Comparison of ENCODE assay signal across 28 cellular contexts in the genomic region with DNA sequence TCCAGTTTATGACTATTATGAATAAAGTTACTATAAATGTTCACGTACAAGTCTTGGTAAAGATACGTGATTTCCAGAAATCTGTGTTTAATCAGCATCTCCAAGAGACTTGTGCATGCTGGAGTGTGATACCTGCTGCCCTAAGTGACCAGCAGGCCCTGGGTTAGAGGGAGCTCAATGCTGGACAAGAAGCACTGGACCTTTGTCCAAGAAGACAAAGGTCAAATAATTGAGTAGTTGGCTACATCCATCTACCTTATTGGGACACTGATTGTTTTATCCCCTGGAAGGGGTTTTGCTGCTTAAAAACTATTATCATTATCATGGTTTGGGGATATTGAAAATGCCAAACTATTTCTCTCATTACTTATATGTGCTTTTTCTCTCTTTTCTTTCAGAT.
"Had no signal": no experiment of that assay in that cellular context is flagged by ENCODE, and none has a peak within 500 bp of the region (broad histone marks: within the 10 kb centered on the region; RNA-seq: fewer than 3 reads in every experiment).

No MANE protein-coding gene starts in this region.

- H3K9me3 ChIP-seq: ovary, psoas muscle, right lobe of liver, sigmoid colon, suprapubic skin, testis, tibial artery, transverse colon, upper lobe of right lung, uterus had no signal

- H3K27me3 ChIP-seq: neural progenitor cell, ovary, right lobe of liver, sigmoid colon, spleen, suprapubic skin, testis, tibial artery, transverse colon, upper lobe of right lung, uterus had no signal

- H3K4me1 ChIP-seq: parathyroid adenoma, psoas muscle, sigmoid colon, suprapubic skin, testis, tibial artery, transverse colon, upper lobe of right lung, uterus had no signal

- ATAC-seq: natural killer cell; psoas muscle; right cardiac atrium; stimulated activated memory B cell treated with anti-CD40 and anti-IgM and Interleukin-4, amounts not matched to agents 10 μg/mL and 1 μg/mL and 100 μg/mL, for 72 hours; stimulated activated naive CD8-positive, alpha-beta T cell treated with anti-CD3 and anti-CD28 coated beads, Interleukin-15, amount 100 ng/mL, for 72 hours; stimulated activated naive CD8-positive, alpha-beta T cell treated with anti-CD3 and anti-CD28 coated beads, Interleukin-15, Interleukin-2, amounts not matched to agents 100 U/mL and 50 U/mL, for 24 hours; upper lobe of right lung had no signal

- H3K36me3 ChIP-seq: neural progenitor cell, ovary, right lobe of liver, sigmoid colon, spleen, suprapubic skin, tibial artery, transverse colon, upper lobe of right lung, uterus had no signal

- DNase-seq: natural killer cell; occipital lobe; ovary; posterior cingulate gyrus; psoas muscle; right cardiac atrium; right lobe of liver; sigmoid colon; spleen; stimulated activated CD4-positive, alpha-beta T cell treated with anti-CD3 and anti-CD28 coated beads, Interleukin-12 subunit alpha, Interleukin-12 subunit beta, amount 100 ng/mL, for 4 hours; stimulated activated CD4-positive, alpha-beta T cell treated with anti-CD3 and anti-CD28 coated beads, Interleukin-1b, Interleukin-23, amount 100 ng/mL, for 48 hours; stimulated activated CD4-positive, alpha-beta T cell treated with anti-CD3 and anti-CD28 coated beads, Interleukin-4, amount 100 ng/mL, for 1 hour; stimulated activated CD4-positive, alpha-beta T cell treated with anti-CD3 and anti-CD28 coated beads, Interleukin-4, amount 100 ng/mL, for 4 hours; stimulated activated CD8-positive, alpha-beta memory T cell treated with anti-CD3 and anti-CD28 coated beads, Interleukin-4, amount 100 ng/mL, for 48 hours; stimulated activated naive CD4-positive, alpha-beta T cell; stimulated activated naive CD8-positive, alpha-beta T cell treated with anti-CD3 and anti-CD28 coated beads, Interleukin-15, amount 100 ng/mL, for 72 hours; stimulated activated naive CD8-positive, alpha-beta T cell treated with anti-CD3 and anti-CD28 coated beads, Interleukin-15, Interleukin-2, amounts not matched to agents 100 U/mL and 50 U/mL, for 24 hours; substantia nigra; testis; tibial artery; transverse colon; upper lobe of right lung; uterus had no signal

- H3K27ac ChIP-seq: neural progenitor cell, ovary, parathyroid adenoma, psoas muscle, right lobe of liver, sigmoid colon, spleen, suprapubic skin, testis, tibial artery, transverse colon, upper lobe of right lung, uterus had no signal

- H3K4me3 ChIP-seq: neural progenitor cell, ovary, psoas muscle, right lobe of liver, sigmoid colon, smooth muscle cell, spleen, suprapubic skin, testis, tibial artery, transverse colon, upper lobe of right lung, uterus had no signal
